ENCODE assay signal across 9 cellular contexts in genomic region chr1:234956821-234957329, GRCh38.
DNase-seq lines count a peak whose midpoint lies in the region; ATAC-seq and TF ChIP-seq lines count a peak whose summit lies in the region.
"Had no signal": no experiment of that assay in that cellular context is flagged by ENCODE, and none has a peak within 500 bp of the region (broad histone marks: within the 10 kb centered on the region; RNA-seq: fewer than 3 reads in every experiment).

No MANE protein-coding gene starts in this region.

- H3K36me3 Mint-ChIP-seq in activated T-cell treated with anti-CD3 and anti-CD28 coated beads, Interleukin-2, amount 50 U/mL, for 24 hours (ENCODE audit: low read depth): no peaks in the 10 kb centered on the region
- H3K36me3 Mint-ChIP-seq in activated T-cell treated with anti-CD3 and anti-CD28 coated beads, Interleukin-2, amount 50 U/mL, for 4 hours (ENCODE audit: insufficient read depth): no peaks in the 10 kb centered on the region

- no peak for TF ChIP-seq CTCF in testis (IDR thresholded peaks at IDR 0.05)

- intact Hi-C loops in testis (cut with DNase I; ENCODE audit: low total_unique reads): no loop called here

- no peaks in the 10 kb centered on the region for H3K27me3 Mint-ChIP-seq in activated T-cell treated with anti-CD3 and anti-CD28 coated beads, Interleukin-2, amount 50 U/mL, for 24 hours
- no peaks in the 10 kb centered on the region for H3K27me3 Mint-ChIP-seq in activated T-cell treated with anti-CD3 and anti-CD28 coated beads, Interleukin-2, amount 50 U/mL, for 4 hours (ENCODE audit: low read depth)

- no peak overlapping the region for H3K27ac Mint-ChIP-seq in activated T-cell treated with anti-CD3 and anti-CD28 coated beads, Interleukin-2, amount 50 U/mL, for 24 hours

- no peaks in the 10 kb centered on the region for H3K9me3 Mint-ChIP-seq in activated T-cell treated with anti-CD3 and anti-CD28 coated beads, Interleukin-2, amount 50 U/mL, for 24 hours
- no peaks in the 10 kb centered on the region for H3K9me3 Mint-ChIP-seq in activated T-cell treated with anti-CD3 and anti-CD28 coated beads, Interleukin-2, amount 50 U/mL, for 4 hours

- H3K9me3 ChIP-seq in testis: no peaks in the 10 kb centered on the region
- H3K9me3 ChIP-seq: HAP-1 had no signal

- no peak overlapping the region for H3K4me3 Mint-ChIP-seq in activated T-cell treated with anti-CD3 and anti-CD28 coated beads, Interleukin-2, amount 50 U/mL, for 24 hours
- H3K4me3 Mint-ChIP-seq in activated T-cell treated with anti-CD3 and anti-CD28 coated beads, Interleukin-2, amount 50 U/mL, for 4 hours: no peak overlapping the region

- H3K4me3 ChIP-seq in testis: no peak overlapping the region
- H3K4me3 ChIP-seq: HAP-1 had no signal

- H3K4me1 Mint-ChIP-seq in activated T-cell treated with anti-CD3 and anti-CD28 coated beads, Interleukin-2, amount 50 U/mL, for 24 hours (ENCODE audit: low read depth): peaks cover 80% of the 10 kb centered on the region
- H3K4me1 Mint-ChIP-seq in activated T-cell treated with anti-CD3 and anti-CD28 coated beads, Interleukin-2, amount 50 U/mL, for 4 hours (ENCODE audit: low read depth): peaks cover 63% of the 10 kb centered on the region

- H3K27ac ChIP-seq in testis: no peak overlapping the region

- peaks cover 20% of the 10 kb centered on the region for H3K4me1 ChIP-seq in testis

- no peaks in the 10 kb centered on the region for H3K36me3 ChIP-seq in testis (ENCODE audit: low read depth, missing control alignments)
- H3K36me3 ChIP-seq: HAP-1 had no signal

- no peaks in the 10 kb centered on the region for H3K27me3 ChIP-seq in testis

- DNase-seq in activated T-cell treated with anti-CD3 and anti-CD28 coated beads, Interleukin-2, amount 50 U/mL, for 24 hours: peak; percentile 17
- DNase-seq in activated T-cell treated with anti-CD3 and anti-CD28 coated beads, Interleukin-2, amount 50 U/mL, for 4 hours: no peak
- DNase-seq in SHP77 (lab: John Stamatoyannopoulos, UW) (peak; percentile 88 to 89), iPS-NIHi7 (ENCODE audit: extremely low spot score) (peak; percentile 45), testis (peak; percentile 11), D341Med (ENCODE audit: low spot score) (no peak), NCI-H187 (lab: John Stamatoyannopoulos, UW) (no peak)

- no peak for ATAC-seq in activated T-cell treated with anti-CD3 and anti-CD28 coated beads, Interleukin-2, amount 50 U/mL, for 4 hours
- no peak for ATAC-seq in GM18870 (IDR thresholded peaks at IDR 0.05; ENCODE audit: unreplicated experiment)

- TF ChIP-seq POLR2A in testis (IDR thresholded peaks at IDR 0.05): no peak

- WGBS in testis, 2 donors: 70 to 80% methylated on average over 11 of the region's 11 CpGs

Comparison
In these comparisons a context has a peak if more than half of its experiments do, and no peak if none do; other contexts are left out.
1. DNase-seq: peak in activated T-cell treated with anti-CD3 and anti-CD28 coated beads, Interleukin-2, amount 50 U/mL, for 24 hours (single experiment), SHP77 (2 of 2), iPS-NIHi7 (single experiment) and testis (single experiment); none in activated T-cell treated with anti-CD3 and anti-CD28 coated beads, Interleukin-2, amount 50 U/mL, for 4 hours (single experiment), D341Med (single experiment) and NCI-H187 (0 of 2).